28 cellular contexts compared by ENCODE assay signal in the genomic region with DNA sequence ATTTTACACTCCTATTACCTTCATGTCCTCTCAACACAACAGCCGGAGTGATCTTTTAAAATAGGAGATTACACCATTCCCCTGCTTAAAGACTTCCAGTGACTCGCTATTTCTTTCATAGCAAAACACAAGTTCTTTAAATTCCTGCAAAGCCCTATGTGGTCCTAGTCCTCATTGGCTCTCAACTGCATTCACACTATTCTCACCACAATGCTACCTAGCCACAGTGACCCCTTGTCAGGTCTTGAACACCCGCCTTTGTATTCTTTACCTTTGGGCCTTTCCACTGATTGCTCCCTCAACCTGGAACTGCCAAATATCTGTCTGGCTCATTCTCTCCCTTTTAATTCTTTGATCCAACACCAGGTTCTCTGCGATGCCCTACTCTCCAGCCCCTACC.
"Had no signal": no experiment of that assay in that cellular context is flagged by ENCODE, and none has a peak within 500 bp of the region (broad histone marks: within the 10 kb centered on the region; RNA-seq: fewer than 3 reads in every experiment).

No MANE protein-coding gene starts in this region.

- H3K36me3 ChIP-seq: stomach, suprapubic skin, thoracic aorta, thyroid gland, tibial artery, tibial nerve, transverse colon, upper lobe of left lung, upper lobe of right lung, uterus, vagina had no signal

- H3K4me3 ChIP-seq: stomach, suprapubic skin, testis, thoracic aorta, thyroid gland, tibial artery, tibial nerve, transverse colon, upper lobe of left lung, upper lobe of right lung, uterus, vagina had no signal

- H3K27me3 Mint-ChIP-seq: type B pancreatic cell had no signal

- H3K9me3 ChIP-seq: stomach, suprapubic skin, testis, thoracic aorta, thyroid gland, tibial artery, tibial nerve, transverse colon, upper lobe of left lung, upper lobe of right lung, uterus, vagina had no signal

- ATAC-seq: stimulated activated effector memory CD8-positive, alpha-beta T cell treated with anti-CD3 and anti-CD28 coated beads, Interleukin-12 subunit alpha, Interleukin-12 subunit beta, amount 100 ng/mL, for 72 hours; stimulated activated memory B cell treated with anti-CD40 and anti-IgM and Interleukin-4, amounts not matched to agents 10 μg/mL and 1 μg/mL and 100 μg/mL, for 72 hours; stimulated activated naive B cell treated with anti-CD40 and anti-IgM and Interleukin-4, amounts not matched to agents 10 μg/mL and 1 μg/mL and 100 μg/mL, for 72 hours; stimulated activated naive CD8-positive, alpha-beta T cell treated with anti-CD3 and anti-CD28 coated beads, Interleukin-15, amount 100 ng/mL, for 72 hours; stimulated activated naive CD8-positive, alpha-beta T cell treated with anti-CD3 and anti-CD28 coated beads, Interleukin-15, Interleukin-2, amounts not matched to agents 100 U/mL and 50 U/mL, for 24 hours; upper lobe of right lung had no signal

- H3K36me3 Mint-ChIP-seq: stimulated activated effector memory CD8-positive, alpha-beta T cell treated with anti-CD3 and anti-CD28 coated beads, Interleukin-12 subunit alpha, Interleukin-12 subunit beta, amount 100 ng/mL, for 72 hours; stimulated activated memory B cell treated with anti-CD40 and anti-IgM and Interleukin-4, amounts not matched to agents 10 μg/mL and 1 μg/mL and 100 μg/mL, for 72 hours; stimulated activated naive B cell treated with anti-CD40 and anti-IgM and Interleukin-4, amounts not matched to agents 10 μg/mL and 1 μg/mL and 100 μg/mL, for 72 hours; type B pancreatic cell had no signal

- H3K27ac ChIP-seq: stomach, suprapubic skin, testis, thoracic aorta, thyroid gland, tibial artery, tibial nerve, transverse colon, upper lobe of left lung, upper lobe of right lung, uterus, vagina had no signal

- H3K9me3 Mint-ChIP-seq: stimulated activated effector memory CD8-positive, alpha-beta T cell treated with anti-CD3 and anti-CD28 coated beads, Interleukin-12 subunit alpha, Interleukin-12 subunit beta, amount 100 ng/mL, for 72 hours; stimulated activated memory B cell treated with anti-CD40 and anti-IgM and Interleukin-4, amounts not matched to agents 10 μg/mL and 1 μg/mL and 100 μg/mL, for 72 hours; stimulated activated naive B cell treated with anti-CD40 and anti-IgM and Interleukin-4, amounts not matched to agents 10 μg/mL and 1 μg/mL and 100 μg/mL, for 72 hours; stimulated activated naive CD8-positive, alpha-beta T cell treated with anti-CD3 and anti-CD28 coated beads, Interleukin-15, amount 100 ng/mL, for 72 hours; stimulated activated naive CD8-positive, alpha-beta T cell treated with anti-CD3 and anti-CD28 coated beads, Interleukin-15, Interleukin-2, amounts not matched to agents 100 ng/mL and 50 ng/mL, for 24 hours; type B pancreatic cell had no signal

- H3K4me1 Mint-ChIP-seq: stimulated activated effector memory CD8-positive, alpha-beta T cell treated with anti-CD3 and anti-CD28 coated beads, Interleukin-12 subunit alpha, Interleukin-12 subunit beta, amount 100 ng/mL, for 72 hours; stimulated activated memory B cell treated with anti-CD40 and anti-IgM and Interleukin-4, amounts not matched to agents 10 μg/mL and 1 μg/mL and 100 μg/mL, for 72 hours; stimulated activated naive B cell treated with anti-CD40 and anti-IgM and Interleukin-4, amounts not matched to agents 10 μg/mL and 1 μg/mL and 100 μg/mL, for 72 hours; stimulated activated naive CD8-positive, alpha-beta T cell treated with anti-CD3 and anti-CD28 coated beads, Interleukin-15, amount 100 ng/mL, for 72 hours had no signal

- H3K4me3 Mint-ChIP-seq: stimulated activated effector memory CD8-positive, alpha-beta T cell treated with anti-CD3 and anti-CD28 coated beads, Interleukin-12 subunit alpha, Interleukin-12 subunit beta, amount 100 ng/mL, for 72 hours; stimulated activated memory B cell treated with anti-CD40 and anti-IgM and Interleukin-4, amounts not matched to agents 10 μg/mL and 1 μg/mL and 100 μg/mL, for 72 hours; stimulated activated naive B cell treated with anti-CD40 and anti-IgM and Interleukin-4, amounts not matched to agents 10 μg/mL and 1 μg/mL and 100 μg/mL, for 72 hours; stimulated activated naive CD8-positive, alpha-beta T cell treated with anti-CD3 and anti-CD28 coated beads, Interleukin-15, amount 100 ng/mL, for 72 hours; stimulated activated naive CD8-positive, alpha-beta T cell treated with anti-CD3 and anti-CD28 coated beads, Interleukin-15, Interleukin-2, amounts not matched to agents 100 ng/mL and 50 ng/mL, for 24 hours; type B pancreatic cell had no signal

- H3K27me3 ChIP-seq: suprapubic skin, testis, thyroid gland, tibial artery, tibial nerve, upper lobe of left lung, upper lobe of right lung, uterus, vagina had no signal

- H3K4me1 ChIP-seq: stomach, suprapubic skin, testis, thyroid gland, tibial artery, tibial nerve, transverse colon, upper lobe of left lung, upper lobe of right lung, uterus, vagina had no signal

- DNase-seq: stimulated activated CD4-positive, alpha-beta T cell treated with anti-CD3 and anti-CD28 coated beads, Interleukin-2, amount 100 ng/mL, for 48 hours; stimulated activated CD4-positive, alpha-beta T cell treated with anti-CD3 and anti-CD28 coated beads, Interleukin-4, amount 100 ng/mL, for 1 hour; stimulated activated CD4-positive, alpha-beta T cell treated with anti-CD3 and anti-CD28 coated beads, Interleukin-4, amount 100 ng/mL, for 24 hours; stimulated activated CD4-positive, alpha-beta T cell treated with anti-CD3 and anti-CD28 coated beads, Interleukin-4, amount 100 ng/mL, for 4 hours; stimulated activated CD8-positive, alpha-beta memory T cell treated with anti-CD3 and anti-CD28 coated beads, Interleukin-4, amount 100 ng/mL, for 48 hours; stimulated activated naive B cell treated with anti-CD40 and anti-IgM and Interleukin-4, amounts not matched to agents 10 μg/mL and 1 μg/mL and 100 μg/mL, for 72 hours; stimulated activated naive CD4-positive, alpha-beta T cell; stimulated activated naive CD4-positive, alpha-beta T cell treated with Interleukin-2 at 50 U/mL for 16 hours; stimulated activated naive CD8-positive, alpha-beta T cell treated with anti-CD3 and anti-CD28 coated beads, Interleukin-15, amount 100 ng/mL, for 72 hours; stimulated activated naive CD8-positive, alpha-beta T cell treated with anti-CD3 and anti-CD28 coated beads, Interleukin-15, Interleukin-2, amounts not matched to agents 100 U/mL and 50 U/mL, for 24 hours; stomach; substantia nigra; testis; thyroid gland; tibial artery; transverse colon; trophoblast cell; upper lobe of left lung; upper lobe of right lung; uterus had no signal

- H3K27ac Mint-ChIP-seq: stimulated activated effector memory CD8-positive, alpha-beta T cell treated with anti-CD3 and anti-CD28 coated beads, Interleukin-12 subunit alpha, Interleukin-12 subunit beta, amount 100 ng/mL, for 72 hours; stimulated activated memory B cell treated with anti-CD40 and anti-IgM and Interleukin-4, amounts not matched to agents 10 μg/mL and 1 μg/mL and 100 μg/mL, for 72 hours; stimulated activated naive B cell treated with anti-CD40 and anti-IgM and Interleukin-4, amounts not matched to agents 10 μg/mL and 1 μg/mL and 100 μg/mL, for 72 hours; stimulated activated naive CD8-positive, alpha-beta T cell treated with anti-CD3 and anti-CD28 coated beads, Interleukin-15, amount 100 ng/mL, for 72 hours; stimulated activated naive CD8-positive, alpha-beta T cell treated with anti-CD3 and anti-CD28 coated beads, Interleukin-15, Interleukin-2, amounts not matched to agents 100 ng/mL and 50 ng/mL, for 24 hours; type B pancreatic cell had no signal
